8 cellular contexts compared by ENCODE assay signal in genomic region chr14:104724407-104724980, GRCh38. TPM values are rescaled to one million over a fixed set of nuclear protein-coding genes. Genes with fewer than 3 reads are reported as not detected.
DNase-seq lines count a peak whose midpoint lies in the region; ATAC-seq, FAIRE-seq and TF ChIP-seq lines count a peak whose summit lies in the region.

No MANE protein-coding gene starts in this region.

- H3K4me3 Mint-ChIP-seq in activated naive CD4-positive, alpha-beta T cell treated with anti-CD3 and anti-CD28 coated beads for 36 hours, result peak overlapping the region; percentile 55

- H3K4me1 ChIP-seq in BE2C, result peaks cover 4% of the 10 kb centered on the region; the same call in 1 of the 2 replicates
- peaks cover 15% of the 10 kb centered on the region for H3K4me1 ChIP-seq in HUES6 (ENCODE audit: control insufficient read depth, insufficient read depth, low read length)
- H3K4me1 ChIP-seq in iPS-15b (ENCODE audit: control insufficient read depth, insufficient read depth, low read length), result no peaks in the 10 kb centered on the region
- peaks cover 0 to 4% of the 10 kb centered on the region in 2 donors for H3K4me1 ChIP-seq in small intestine (ENCODE audit: control insufficient read depth in 2 of 2, insufficient read depth in 1 of 2, low read depth in 1 of 2, low read length in 1 of 2)

- peaks cover 3% of the 10 kb centered on the region for H3K36me3 Mint-ChIP-seq in activated naive CD4-positive, alpha-beta T cell treated with anti-CD3 and anti-CD28 coated beads for 36 hours (ENCODE audit: low read depth)

- H3K4me3 ChIP-seq in BE2C (ENCODE audit: low read depth, low read length) (peak overlapping the region; percentile 40), HUES6 (ENCODE audit: low read depth, low read length) (peak overlapping the region; percentile 88), iPS-15b (ENCODE audit: low read depth, low read length) (peak overlapping the region; percentile 50), small intestine (ENCODE audit: low read depth in 1 of 2, low read length in 2 of 2) (peak overlapping the region; percentile 36 to 55)

- no peaks in the 10 kb centered on the region for H3K9me3 Mint-ChIP-seq in activated naive CD4-positive, alpha-beta T cell treated with anti-CD3 and anti-CD28 coated beads for 36 hours

- H3K27ac Mint-ChIP-seq in activated naive CD4-positive, alpha-beta T cell treated with anti-CD3 and anti-CD28 coated beads for 36 hours, result no peak overlapping the region

- H3K27ac ChIP-seq in HUES6 (ENCODE audit: low read depth, low read length) (no peak overlapping the region), small intestine (ENCODE audit: low read depth in 1 of 2, low read length in 1 of 2) (no peak overlapping the region)

- CTCF ChIA-PET in activated naive CD4-positive, alpha-beta T cell treated with anti-CD3 and anti-CD28 coated beads for 36 hours (lab: Charles Lee), result interaction anchor here (0.6 to 1.5 kb wide), 4 partner anchors 15 to 76 kb away, joined by 3 to 6 read pairs (median 4); no protein-coding TSS in a partner anchor

- no peak for TF ChIP-seq CTCF in BE2C (IDR thresholded peaks at IDR 0.05; ENCODE audit: low read depth, low read length)

- H3K36me3 ChIP-seq in BE2C, result 0 out of 2 replicates have a peak, but pooled peaks cover 9% of the 10 kb centered on the region
- H3K36me3 ChIP-seq in HUES6 (ENCODE audit: control insufficient read depth, insufficient read depth, low read length), result peaks cover 8% of the 10 kb centered on the region
- H3K36me3 ChIP-seq in iPS-15b (ENCODE audit: control insufficient read depth, insufficient read depth, low read length), result no peaks in the 10 kb centered on the region
- H3K36me3 ChIP-seq in small intestine (ENCODE audit: control insufficient read depth in 2 of 2, insufficient read depth in 2 of 2, low read length in 2 of 2), result peaks cover 0 to 4% of the 10 kb centered on the region in 2 donors

- WGBS in small intestine, 3 donors, result 4 to 5% (median 4%) methylated on average over 11 to 27 of the region's 27 CpGs

- no peaks in the 10 kb centered on the region for H3K4me1 Mint-ChIP-seq in activated naive CD4-positive, alpha-beta T cell treated with anti-CD3 and anti-CD28 coated beads for 36 hours (ENCODE audit: low read depth)

- H3K27me3 Mint-ChIP-seq in activated naive CD4-positive, alpha-beta T cell treated with anti-CD3 and anti-CD28 coated beads for 36 hours (ENCODE audit: low read depth), result no peaks in the 10 kb centered on the region

- DNase-seq in BE2C (no peak), small intestine (peak; percentile 33), NCI-H128 (lab: John Stamatoyannopoulos, UW; ENCODE audit: unreplicated experiment) (no peak), KG1 (lab: John Stamatoyannopoulos, UW) (no peak)
- peak; percentile 21 for DNase-seq in activated naive CD4-positive, alpha-beta T cell treated with anti-CD3 and anti-CD28 coated beads for 36 hours

- H3K9me3 ChIP-seq in BE2C (no peaks in the 10 kb centered on the region), HUES6 (ENCODE audit: control insufficient read depth, insufficient read depth, low read depth, low read length) (no peaks in the 10 kb centered on the region), iPS-15b (ENCODE audit: control insufficient read depth, insufficient read depth, low read length) (no peaks in the 10 kb centered on the region), small intestine (ENCODE audit: control insufficient read depth, low read depth) (no peaks in the 10 kb centered on the region)

- ATAC-seq in GM18498 (IDR thresholded peaks at IDR 0.05; ENCODE audit: unreplicated experiment), result no peak

- intact Hi-C loops in activated naive CD4-positive, alpha-beta T cell treated with anti-CD3 and anti-CD28 coated beads for 36 hours (cut with micrococcal nuclease), result loop anchor here (1.0 kb wide), 1 partner anchor 28 kb away; no protein-coding TSS in a partner anchor

- H3K27me3 ChIP-seq in BE2C, result no peaks in the 10 kb centered on the region
- peaks cover 10% of the 10 kb centered on the region; the same call in 1 of the 2 replicates for H3K27me3 ChIP-seq in HUES6 (ENCODE audit: control insufficient read depth, insufficient read depth, low read length)
- H3K27me3 ChIP-seq in iPS-15b (ENCODE audit: control insufficient read depth, insufficient read depth, low read length), result no peaks in the 10 kb centered on the region
- H3K27me3 ChIP-seq in small intestine (ENCODE audit: control insufficient read depth in 2 of 2, insufficient read depth in 2 of 2, low read length in 2 of 2), result no peaks in the 10 kb centered on the region

- no peak for FAIRE-seq in small intestine (lab: Jason Lieb, UNC)

- H3K9ac ChIP-seq in HUES6 (ENCODE audit: low read length) (peak overlapping the region; percentile 53), iPS-15b (ENCODE audit: low read depth, low read length) (no peak overlapping the region)

RNA-seq across cellular contexts. Expression of gene ADSS1, which starts 0.5 kb away (rescaled TPM):
- 1.5 TPM for polyA plus RNA-seq in BE2C (2012; ENCODE audit: insufficient read depth, insufficient read length, low read depth)
- 1 to 10 TPM; 5.1 to 5.5 TPM for total RNA-seq in activated naive CD4-positive, alpha-beta T cell treated with anti-CD3 and anti-CD28 coated beads for 36 hours
- polyA plus RNA-seq in small intestine, result 10 to 100 TPM in 1 of 3 donors, 1 to 10 TPM in 2; 3.6 to 12.7 (median 6.0) TPM

RNA-seq across cellular contexts. Expression of gene SIVA1, which starts 28.5 kb away (rescaled TPM):
- 407 TPM for polyA plus RNA-seq in BE2C (2012; ENCODE audit: insufficient read depth, insufficient read length, low read depth)
- 10 to 100 TPM; 86.1 to 92.7 TPM for total RNA-seq in activated naive CD4-positive, alpha-beta T cell treated with anti-CD3 and anti-CD28 coated beads for 36 hours
- polyA plus RNA-seq in small intestine, result 100 to 1,000 TPM; 104 to 269 (median 177) TPM

RNA-seq across cellular contexts. Expression of gene INF2, which starts 35.1 kb away (rescaled TPM):
- polyA plus RNA-seq in BE2C (2012; ENCODE audit: insufficient read depth, insufficient read length, low read depth), result 133 TPM
- 10 to 100 TPM; 50.7 to 50.9 TPM for total RNA-seq in activated naive CD4-positive, alpha-beta T cell treated with anti-CD3 and anti-CD28 coated beads for 36 hours
- polyA plus RNA-seq in small intestine, result 100 to 1,000 TPM in 2 of 3 donors, 10 to 100 TPM in 1; 76.6 to 364 (median 317) TPM

Comparison
In these comparisons a context has a peak if more than half of its experiments do, and no peak if none do; other contexts are left out.
1. DNase-seq: peak in activated naive CD4-positive, alpha-beta T cell treated with anti-CD3 and anti-CD28 coated beads for 36 hours (single experiment) and small intestine (single experiment); none in BE2C (single experiment), NCI-H128 (single experiment) and KG1 (single experiment).
2. Peak in every context shown above with its lines, with median percentiles within 50 percentile points of each other: H3K4me3 ChIP-seq.